In the genomic region with DNA sequence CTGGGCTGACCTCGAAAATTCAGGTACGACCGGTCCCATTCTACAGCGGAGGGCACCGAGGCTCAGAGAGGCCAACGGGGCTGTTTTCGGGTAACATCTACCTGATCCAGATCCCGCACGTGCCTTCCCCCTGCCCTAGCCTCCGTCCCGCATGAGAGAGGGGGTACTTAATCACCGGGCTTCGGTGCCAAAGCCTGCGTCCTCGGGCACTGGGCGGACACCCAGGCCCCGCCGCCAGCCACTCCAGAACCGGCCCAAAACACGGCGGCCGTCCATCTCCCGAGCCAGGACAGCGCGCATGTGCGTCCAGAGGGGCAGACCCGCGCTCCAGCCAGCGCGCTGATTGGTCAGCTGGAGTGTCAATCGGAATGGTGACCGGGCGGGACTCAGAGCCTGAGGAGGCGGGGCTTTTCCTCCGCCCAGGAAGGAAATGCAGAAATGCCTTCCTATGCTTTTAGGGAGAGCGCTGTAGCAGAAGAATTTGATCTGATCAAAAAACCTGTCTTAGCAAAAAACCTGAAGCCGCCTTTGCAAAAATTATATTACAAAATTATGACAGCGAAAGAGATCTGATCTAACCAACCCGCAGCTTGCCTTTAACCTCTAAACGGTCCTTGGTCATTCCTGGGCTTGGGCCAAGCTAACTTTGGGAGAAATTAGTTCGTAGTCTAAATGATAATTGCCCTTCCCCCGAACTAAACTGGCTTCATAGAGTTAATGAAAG, we compare ENCODE assay signal across 8 cellular contexts. TPM values are rescaled to one million over a fixed set of nuclear protein-coding genes. Genes with fewer than 3 reads are reported as not detected.
DNase-seq lines count a peak whose midpoint lies in the region; TF ChIP-seq lines count a peak whose summit lies in the region.

A gene with protein sequence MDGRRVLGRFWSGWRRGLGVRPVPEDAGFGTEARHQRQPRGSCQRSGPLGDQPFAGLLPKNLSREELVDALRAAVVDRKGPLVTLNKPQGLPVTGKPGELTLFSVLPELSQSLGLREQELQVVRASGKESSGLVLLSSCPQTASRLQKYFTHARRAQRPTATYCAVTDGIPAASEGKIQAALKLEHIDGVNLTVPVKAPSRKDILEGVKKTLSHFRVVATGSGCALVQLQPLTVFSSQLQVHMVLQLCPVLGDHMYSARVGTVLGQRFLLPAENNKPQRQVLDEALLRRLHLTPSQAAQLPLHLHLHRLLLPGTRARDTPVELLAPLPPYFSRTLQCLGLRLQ (minus strand): TSS at position 294 of the 724 bp plus-strand sequence. CDS start 18 bp downstream, at position 276.

- H3K27ac ChIP-seq in neural cell (ENCODE audit: low read length) (no peak within 1 kb of the TSS), stomach (peak within 1 kb of the TSS; percentile 71 to 87 (median 82))

- TF ChIP-seq RAD21 in neural cell (conservative IDR thresholded peaks at IDR 0.05): peak; percentile 11

- TF ChIP-seq POLR2A in stomach (IDR thresholded peaks at IDR 0.05): no peak

- H3K4me3 ChIP-seq in neural cell (ENCODE audit: low read length) (peak within 1 kb of the TSS; percentile 91), stomach (peak within 1 kb of the TSS; percentile 61 to 80 (median 72))

- peak within 1 kb of the TSS; percentile 75 for H3K9ac ChIP-seq in neural cell (ENCODE audit: low read length)

- no peak for TF ChIP-seq CTCF in neural cell (IDR thresholded peaks at IDR 0.05; ENCODE audit: poor library complexity, severe bottlenecking)
- no peak for TF ChIP-seq CTCF in stomach (IDR thresholded peaks at IDR 0.05)

- H3F3A ChIP-seq in neural cell (ENCODE audit: insufficient read depth, low read length, poor library complexity, severe bottlenecking): no peaks in the 10 kb centered on the region

- no peaks in the 10 kb centered on the region for H3K79me2 ChIP-seq in neural cell (replicated peaks; ENCODE audit: insufficient read depth, low read length)

- DNase-seq in EH (ENCODE audit: low read depth) (peak; percentile 95), GOT3 (lab: John Stamatoyannopoulos, UW) (peak; percentile 93), LoVo (ENCODE audit: low spot score) (peak; percentile 93), SIG-M5 (lab: John Stamatoyannopoulos, UW) (peak; percentile 24), activated gamma-delta T cell (lab: John Stamatoyannopoulos, UW) (peak; percentile 86), fibroblast of the conjunctiva (ENCODE audit: low read depth) (peak; percentile 92), stomach (peak; percentile 99)

- H3K4me2 ChIP-seq in neural cell (ENCODE audit: low read length): peak within 1 kb of the TSS; percentile 59

- TF ChIP-seq EP300 in neural cell (conservative IDR thresholded peaks at IDR 0.05; ENCODE audit: poor library complexity, severe bottlenecking): no peak
- no peak for TF ChIP-seq EP300 in stomach (IDR thresholded peaks at IDR 0.05)

- WGBS in stomach, 5 donors: 0 to 1% (median 0%) methylated on average over 38 to 42 of the region's 42 CpGs

- H3K9me3 ChIP-seq in neural cell (ENCODE audit: low read length) (no peaks in the 10 kb centered on the region), stomach (no peaks in the 10 kb centered on the region)

- H2AFZ ChIP-seq in neural cell (ENCODE audit: low read depth, low read length): peak within 1 kb of the TSS; percentile 87

- H3K4me1 ChIP-seq in stomach: peaks cover 11 to 25% (median 22%) of the 10 kb centered on the region in 4 donors

- no peaks in the 10 kb centered on the region for H3K9me2 ChIP-seq in neural cell (ENCODE audit: insufficient read depth, low read length)

- H3K36me3 ChIP-seq in neural cell (ENCODE audit: insufficient read depth, low read length): no peaks in the 10 kb centered on the region
- peaks cover 17 to 33% (median 31%) of the 10 kb centered on the region in 4 donors for H3K36me3 ChIP-seq in stomach

- intact Hi-C loops in stomach (cut with DNase I; ENCODE audit: low total_unique reads): loop anchor here (10.0 kb wide), 1 partner anchor 71 kb away; a partner anchor contains a TSS

- H3K27me3 ChIP-seq in neural cell (ENCODE audit: insufficient read depth, low read depth, low read length) (no peaks in the 10 kb centered on the region), stomach (no peaks in the 10 kb centered on the region)

- no peaks in the 10 kb centered on the region for H4K20me1 ChIP-seq in neural cell (ENCODE audit: insufficient read depth)

TF ChIP-seq in neural cell, 6 proteins besides CTCF, POLR2A, EP300 and RAD21:
- TF ChIP-seq SMC3 (conservative IDR thresholded peaks at IDR 0.05; ENCODE audit: poor library complexity) (peak; percentile 36), TAF1 (IDR thresholded peaks at IDR 0.05; ENCODE audit: low read depth) (peak; percentile 24), MXI1 (conservative IDR thresholded peaks at IDR 0.05; ENCODE audit: poor library complexity, severe bottlenecking) (peak; percentile 95), EZH2 (IDR thresholded peaks at IDR 0.05; ENCODE audit: borderline replicate concordance, insufficient read depth, low read length, poor library complexity, severe bottlenecking) (no peak), POLR2AphosphoS5 (IDR thresholded peaks at IDR 0.05) (peak; percentile 65)
- TF ChIP-seq, protein P1, sequence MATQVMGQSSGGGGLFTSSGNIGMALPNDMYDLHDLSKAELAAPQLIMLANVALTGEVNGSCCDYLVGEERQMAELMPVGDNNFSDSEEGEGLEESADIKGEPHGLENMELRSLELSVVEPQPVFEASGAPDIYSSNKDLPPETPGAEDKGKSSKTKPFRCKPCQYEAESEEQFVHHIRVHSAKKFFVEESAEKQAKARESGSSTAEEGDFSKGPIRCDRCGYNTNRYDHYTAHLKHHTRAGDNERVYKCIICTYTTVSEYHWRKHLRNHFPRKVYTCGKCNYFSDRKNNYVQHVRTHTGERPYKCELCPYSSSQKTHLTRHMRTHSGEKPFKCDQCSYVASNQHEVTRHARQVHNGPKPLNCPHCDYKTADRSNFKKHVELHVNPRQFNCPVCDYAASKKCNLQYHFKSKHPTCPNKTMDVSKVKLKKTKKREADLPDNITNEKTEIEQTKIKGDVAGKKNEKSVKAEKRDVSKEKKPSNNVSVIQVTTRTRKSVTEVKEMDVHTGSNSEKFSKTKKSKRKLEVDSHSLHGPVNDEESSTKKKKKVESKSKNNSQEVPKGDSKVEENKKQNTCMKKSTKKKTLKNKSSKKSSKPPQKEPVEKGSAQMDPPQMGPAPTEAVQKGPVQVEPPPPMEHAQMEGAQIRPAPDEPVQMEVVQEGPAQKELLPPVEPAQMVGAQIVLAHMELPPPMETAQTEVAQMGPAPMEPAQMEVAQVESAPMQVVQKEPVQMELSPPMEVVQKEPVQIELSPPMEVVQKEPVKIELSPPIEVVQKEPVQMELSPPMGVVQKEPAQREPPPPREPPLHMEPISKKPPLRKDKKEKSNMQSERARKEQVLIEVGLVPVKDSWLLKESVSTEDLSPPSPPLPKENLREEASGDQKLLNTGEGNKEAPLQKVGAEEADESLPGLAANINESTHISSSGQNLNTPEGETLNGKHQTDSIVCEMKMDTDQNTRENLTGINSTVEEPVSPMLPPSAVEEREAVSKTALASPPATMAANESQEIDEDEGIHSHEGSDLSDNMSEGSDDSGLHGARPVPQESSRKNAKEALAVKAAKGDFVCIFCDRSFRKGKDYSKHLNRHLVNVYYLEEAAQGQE (IDR thresholded peaks at IDR 0.05; ENCODE audit: borderline replicate concordance): no peak

RNA-seq across cellular contexts. Expression of the gene that starts here (rescaled TPM):
- polyA plus RNA-seq in neural cell: 35.2 TPM in 2 replicates
- polyA minus RNA-seq in neural cell: 24.3 and 26.8 TPM in 2 replicates
- 10 to 100 TPM in 4 of 5 donors, 1 to 10 TPM in 1; 6.4 to 62.9 (median 19.3) TPM for total RNA-seq in stomach
- 10 to 100 TPM; 28.0 to 30.9 (median 30.5) TPM for polyA plus RNA-seq in stomach

Comparison
In these comparisons a context has a peak if more than half of its experiments do, and no peak if none do; other contexts are left out.
1. DNase-seq: peak in every context shown above with its lines; median percentile 99 in stomach; 95 in EH; 93 in GOT3; 93 in LoVo; 92 in fibroblast of the conjunctiva; 86 in activated gamma-delta T cell; 24 in SIG-M5.